Comparison of ENCODE assay signal across 21 cellular contexts in genomic region chr1:108142258-108142657, GRCh38.
"Had no signal": no experiment of that assay in that cellular context is flagged by ENCODE, and none has a peak within 500 bp of the region (broad histone marks: within the 10 kb centered on the region; RNA-seq: fewer than 3 reads in every experiment).

No MANE protein-coding gene starts in this region.

- DNase-seq: colonic mucosa; heart right ventricle; hypothalamus; mucosa of descending colon; natural killer cell; pancreas; psoas muscle; retina; right lobe of liver; stimulated activated CD4-positive, alpha-beta T cell treated with anti-CD3 and anti-CD28 coated beads, Interleukin-2, amount 100 ng/mL, for 24 hours; stimulated activated CD4-positive, alpha-beta T cell treated with anti-CD3 and anti-CD28 coated beads, Interleukin-4, amount 100 ng/mL, for 4 hours; stimulated activated naive B cell treated with anti-CD40 and anti-IgM and Interleukin-4, amounts not matched to agents 10 μg/mL and 1 μg/mL and 100 μg/mL, for 72 hours; stimulated activated naive CD8-positive, alpha-beta T cell treated with anti-CD3 and anti-CD28 coated beads, Interleukin-15, amount 100 ng/mL, for 72 hours; testis; upper lobe of right lung had no signal

- H3K4me1 Mint-ChIP-seq: natural killer cell; neural crest cell; stimulated activated naive CD8-positive, alpha-beta T cell treated with anti-CD3 and anti-CD28 coated beads, Interleukin-15, amount 100 ng/mL, for 72 hours had no signal

- ATAC-seq: heart right ventricle; left lobe of liver; mucosa of descending colon; natural killer cell; pancreas; psoas muscle; stimulated activated naive CD8-positive, alpha-beta T cell treated with anti-CD3 and anti-CD28 coated beads, Interleukin-15, amount 100 ng/mL, for 72 hours had no signal

- H3K4me3 Mint-ChIP-seq: natural killer cell; neural crest cell; stimulated activated naive B cell treated with anti-CD40 and anti-IgM and Interleukin-4, amounts not matched to agents 10 μg/mL and 1 μg/mL and 100 μg/mL, for 72 hours; stimulated activated naive CD8-positive, alpha-beta T cell treated with anti-CD3 and anti-CD28 coated beads, Interleukin-15, amount 100 ng/mL, for 72 hours had no signal

- H3K27ac Mint-ChIP-seq: natural killer cell; stimulated activated naive B cell treated with anti-CD40 and anti-IgM and Interleukin-4, amounts not matched to agents 10 μg/mL and 1 μg/mL and 100 μg/mL, for 72 hours; stimulated activated naive CD8-positive, alpha-beta T cell treated with anti-CD3 and anti-CD28 coated beads, Interleukin-15, amount 100 ng/mL, for 72 hours had no signal

- H3K4me1 ChIP-seq: colonic mucosa, pancreas, psoas muscle, right lobe of liver, testis, tibial nerve, upper lobe of right lung, vagina had no signal

- H3K4me3 ChIP-seq: colonic mucosa, heart right ventricle, mucosa of descending colon, pancreas, psoas muscle, right lobe of liver, testis, tibial nerve, upper lobe of right lung, vagina had no signal

- H3K36me3 ChIP-seq: right lobe of liver had no signal

- H3K9me3 Mint-ChIP-seq: natural killer cell; neural crest cell; stimulated activated naive CD8-positive, alpha-beta T cell treated with anti-CD3 and anti-CD28 coated beads, Interleukin-15, amount 100 ng/mL, for 72 hours had no signal

- H3K27me3 Mint-ChIP-seq: stimulated activated naive B cell treated with anti-CD40 and anti-IgM and Interleukin-4, amounts not matched to agents 10 μg/mL and 1 μg/mL and 100 μg/mL, for 72 hours; stimulated activated naive CD8-positive, alpha-beta T cell treated with anti-CD3 and anti-CD28 coated beads, Interleukin-15, amount 100 ng/mL, for 72 hours had no signal

- FAIRE-seq: endothelial cell of umbilical vein, frontal cortex, pancreas had no signal

- H3K27me3 ChIP-seq: colonic mucosa, heart right ventricle, pancreas, right lobe of liver, testis, tibial nerve, upper lobe of right lung, vagina had no signal

- H3K27ac ChIP-seq: colonic mucosa, heart right ventricle, pancreas, psoas muscle, right lobe of liver, testis, tibial nerve, upper lobe of right lung, vagina had no signal

- H3K9me3 ChIP-seq: colonic mucosa, mucosa of descending colon, pancreas, psoas muscle, testis, upper lobe of right lung, vagina had no signal
